In genomic region chr2:71850306-71850801, GRCh38 we compare ENCODE assay signal across 1 cellular context.
TF ChIP-seq lines count a peak whose summit lies in the region.

No MANE protein-coding gene starts in this region.

TF ChIP-seq in SK-N-SH, 30 proteins besides CTCF, POLR2A, EP300 and RAD21 (continued from another document):
- TF ChIP-seq, protein P1, sequence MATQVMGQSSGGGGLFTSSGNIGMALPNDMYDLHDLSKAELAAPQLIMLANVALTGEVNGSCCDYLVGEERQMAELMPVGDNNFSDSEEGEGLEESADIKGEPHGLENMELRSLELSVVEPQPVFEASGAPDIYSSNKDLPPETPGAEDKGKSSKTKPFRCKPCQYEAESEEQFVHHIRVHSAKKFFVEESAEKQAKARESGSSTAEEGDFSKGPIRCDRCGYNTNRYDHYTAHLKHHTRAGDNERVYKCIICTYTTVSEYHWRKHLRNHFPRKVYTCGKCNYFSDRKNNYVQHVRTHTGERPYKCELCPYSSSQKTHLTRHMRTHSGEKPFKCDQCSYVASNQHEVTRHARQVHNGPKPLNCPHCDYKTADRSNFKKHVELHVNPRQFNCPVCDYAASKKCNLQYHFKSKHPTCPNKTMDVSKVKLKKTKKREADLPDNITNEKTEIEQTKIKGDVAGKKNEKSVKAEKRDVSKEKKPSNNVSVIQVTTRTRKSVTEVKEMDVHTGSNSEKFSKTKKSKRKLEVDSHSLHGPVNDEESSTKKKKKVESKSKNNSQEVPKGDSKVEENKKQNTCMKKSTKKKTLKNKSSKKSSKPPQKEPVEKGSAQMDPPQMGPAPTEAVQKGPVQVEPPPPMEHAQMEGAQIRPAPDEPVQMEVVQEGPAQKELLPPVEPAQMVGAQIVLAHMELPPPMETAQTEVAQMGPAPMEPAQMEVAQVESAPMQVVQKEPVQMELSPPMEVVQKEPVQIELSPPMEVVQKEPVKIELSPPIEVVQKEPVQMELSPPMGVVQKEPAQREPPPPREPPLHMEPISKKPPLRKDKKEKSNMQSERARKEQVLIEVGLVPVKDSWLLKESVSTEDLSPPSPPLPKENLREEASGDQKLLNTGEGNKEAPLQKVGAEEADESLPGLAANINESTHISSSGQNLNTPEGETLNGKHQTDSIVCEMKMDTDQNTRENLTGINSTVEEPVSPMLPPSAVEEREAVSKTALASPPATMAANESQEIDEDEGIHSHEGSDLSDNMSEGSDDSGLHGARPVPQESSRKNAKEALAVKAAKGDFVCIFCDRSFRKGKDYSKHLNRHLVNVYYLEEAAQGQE (IDR thresholded peaks at IDR 0.05; ENCODE audit: low read depth, low read length) = no peak
- TF ChIP-seq, protein P2, sequence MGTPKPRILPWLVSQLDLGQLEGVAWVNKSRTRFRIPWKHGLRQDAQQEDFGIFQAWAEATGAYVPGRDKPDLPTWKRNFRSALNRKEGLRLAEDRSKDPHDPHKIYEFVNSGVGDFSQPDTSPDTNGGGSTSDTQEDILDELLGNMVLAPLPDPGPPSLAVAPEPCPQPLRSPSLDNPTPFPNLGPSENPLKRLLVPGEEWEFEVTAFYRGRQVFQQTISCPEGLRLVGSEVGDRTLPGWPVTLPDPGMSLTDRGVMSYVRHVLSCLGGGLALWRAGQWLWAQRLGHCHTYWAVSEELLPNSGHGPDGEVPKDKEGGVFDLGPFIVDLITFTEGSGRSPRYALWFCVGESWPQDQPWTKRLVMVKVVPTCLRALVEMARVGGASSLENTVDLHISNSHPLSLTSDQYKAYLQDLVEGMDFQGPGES (IDR thresholded peaks at IDR 0.05; ENCODE audit: low read depth, low read length) = no peak
- TF ChIP-seq RFX5 (IDR thresholded peaks at IDR 0.05; ENCODE audit: low read length) (no peak), TAF1 (IDR thresholded peaks at IDR 0.05; ENCODE audit: borderline replicate concordance, low read depth, low read length) (no peak), SMC3 (IDR thresholded peaks at IDR 0.05; ENCODE audit: low read depth, low read length) (no peak), ELF1 (IDR thresholded peaks at IDR 0.05) (no peak), FOXM1 (IDR thresholded peaks at IDR 0.05; ENCODE audit: low read depth) (no peak), MEF2A (IDR thresholded peaks at IDR 0.05; ENCODE audit: borderline replicate concordance, low read depth) (no peak), JUND (IDR thresholded peaks at IDR 0.05) (no peak), RCOR1 (IDR thresholded peaks at IDR 0.05; ENCODE audit: low read length) (no peak)
